In genomic region chr11:2839395-2839941, GRCh38 we compare ENCODE assay signal across 1 cellular context.
TF ChIP-seq lines count a peak whose summit lies in the region.

No MANE protein-coding gene starts in this region.

TF ChIP-seq in HepG2, 621 proteins besides CTCF, POLR2A, EP300 and RAD21 (continued from another document and continues in another):
- TF ChIP-seq CSRNP2 (CRISPR knock-in tag; conservative IDR thresholded peaks at IDR 0.05; ENCODE audit: low read depth) (no peak), NCOA5 (CRISPR knock-in tag; IDR thresholded peaks at IDR 0.05) (no peak), SMAD9 (CRISPR knock-in tag; IDR thresholded peaks at IDR 0.05) (no peak), MAFF (IDR thresholded peaks at IDR 0.05; ENCODE audit: low read depth, low read length) (no peak), ZHX2 (IDR thresholded peaks at IDR 0.05; ENCODE audit: low read depth) (no peak), ZHX2 (CRISPR knock-in tag; IDR thresholded peaks at IDR 0.05; ENCODE audit: borderline replicate concordance) (no peak), YEATS2 (CRISPR knock-in tag; IDR thresholded peaks at IDR 0.05; ENCODE audit: borderline replicate concordance) (no peak), ZNF543 (CRISPR knock-in tag; IDR thresholded peaks at IDR 0.05) (peak; percentile 61; the same call in 1 of the 2 replicates), RORA (CRISPR knock-in tag; IDR thresholded peaks at IDR 0.05) (no peak), ZNF446 (CRISPR knock-in tag; IDR thresholded peaks at IDR 0.05) (no peak), NFYB (CRISPR knock-in tag; IDR thresholded peaks at IDR 0.05) (no peak), STAG1 (CRISPR knock-in tag; IDR thresholded peaks at IDR 0.05) (no peak), PAWR (CRISPR knock-in tag; IDR thresholded peaks at IDR 0.05; ENCODE audit: borderline replicate concordance) (no peak), CREM (IDR thresholded peaks at IDR 0.05) (no peak), CREM (CRISPR knock-in tag; IDR thresholded peaks at IDR 0.05) (no peak), KMT2A (CRISPR knock-in tag; IDR thresholded peaks at IDR 0.05) (no peak), HDAC1 (CRISPR knock-in tag; IDR thresholded peaks at IDR 0.05) (no peak), ZNF17 (CRISPR knock-in tag; IDR thresholded peaks at IDR 0.05) (no peak), HNF4A (CRISPR knock-in tag; IDR thresholded peaks at IDR 0.05) (peak; percentile 56), ZNF550 (CRISPR knock-in tag; IDR thresholded peaks at IDR 0.05; ENCODE audit: borderline replicate concordance) (no peak), ZFX (CRISPR knock-in tag; IDR thresholded peaks at IDR 0.05; ENCODE audit: low read depth) (peak; percentile 26; the same call in 1 of the 2 replicates), SAFB2 (CRISPR knock-in tag; IDR thresholded peaks at IDR 0.05; ENCODE audit: borderline replicate concordance, low read depth) (no peak), ZNF850 (CRISPR knock-in tag; conservative IDR thresholded peaks at IDR 0.05) (no peak), SNRNP70 (IDR thresholded peaks at IDR 0.05; ENCODE audit: low read depth, low read length) (no peak), ZMAT3 (CRISPR knock-in tag; conservative IDR thresholded peaks at IDR 0.05) (no peak), ZNF792 (CRISPR knock-in tag; IDR thresholded peaks at IDR 0.05) (no peak), ZNF7 (CRISPR knock-in tag; IDR thresholded peaks at IDR 0.05) (no peak), ZNF530 (CRISPR knock-in tag; IDR thresholded peaks at IDR 0.05; ENCODE audit: low read depth) (no peak), SUZ12 (IDR thresholded peaks at IDR 0.05; ENCODE audit: low read depth, low read length) (no peak), ZNF329 (CRISPR knock-in tag; IDR thresholded peaks at IDR 0.05; ENCODE audit: low read depth) (no peak), ZFP82 (CRISPR knock-in tag; IDR thresholded peaks at IDR 0.05; ENCODE audit: borderline replicate concordance) (no peak), ZIK1 (CRISPR knock-in tag; IDR thresholded peaks at IDR 0.05; ENCODE audit: borderline replicate concordance, low read depth) (no peak), ZNF878 (CRISPR knock-in tag; IDR thresholded peaks at IDR 0.05) (peak; percentile 62; the same call in 1 of the 2 replicates), SP2 (CRISPR knock-in tag; IDR thresholded peaks at IDR 0.05) (no peak), GTF2F1 (IDR thresholded peaks at IDR 0.05; ENCODE audit: low read length) (no peak), SNAPC5 (CRISPR knock-in tag; IDR thresholded peaks at IDR 0.05; ENCODE audit: borderline replicate concordance) (no peak), ZFYVE20 (CRISPR knock-in tag; IDR thresholded peaks at IDR 0.05; ENCODE audit: borderline replicate concordance, low read depth) (no peak), REPIN1 (CRISPR knock-in tag; IDR thresholded peaks at IDR 0.05; ENCODE audit: borderline replicate concordance, low read depth) (no peak)
- TF ChIP-seq, protein P1, sequence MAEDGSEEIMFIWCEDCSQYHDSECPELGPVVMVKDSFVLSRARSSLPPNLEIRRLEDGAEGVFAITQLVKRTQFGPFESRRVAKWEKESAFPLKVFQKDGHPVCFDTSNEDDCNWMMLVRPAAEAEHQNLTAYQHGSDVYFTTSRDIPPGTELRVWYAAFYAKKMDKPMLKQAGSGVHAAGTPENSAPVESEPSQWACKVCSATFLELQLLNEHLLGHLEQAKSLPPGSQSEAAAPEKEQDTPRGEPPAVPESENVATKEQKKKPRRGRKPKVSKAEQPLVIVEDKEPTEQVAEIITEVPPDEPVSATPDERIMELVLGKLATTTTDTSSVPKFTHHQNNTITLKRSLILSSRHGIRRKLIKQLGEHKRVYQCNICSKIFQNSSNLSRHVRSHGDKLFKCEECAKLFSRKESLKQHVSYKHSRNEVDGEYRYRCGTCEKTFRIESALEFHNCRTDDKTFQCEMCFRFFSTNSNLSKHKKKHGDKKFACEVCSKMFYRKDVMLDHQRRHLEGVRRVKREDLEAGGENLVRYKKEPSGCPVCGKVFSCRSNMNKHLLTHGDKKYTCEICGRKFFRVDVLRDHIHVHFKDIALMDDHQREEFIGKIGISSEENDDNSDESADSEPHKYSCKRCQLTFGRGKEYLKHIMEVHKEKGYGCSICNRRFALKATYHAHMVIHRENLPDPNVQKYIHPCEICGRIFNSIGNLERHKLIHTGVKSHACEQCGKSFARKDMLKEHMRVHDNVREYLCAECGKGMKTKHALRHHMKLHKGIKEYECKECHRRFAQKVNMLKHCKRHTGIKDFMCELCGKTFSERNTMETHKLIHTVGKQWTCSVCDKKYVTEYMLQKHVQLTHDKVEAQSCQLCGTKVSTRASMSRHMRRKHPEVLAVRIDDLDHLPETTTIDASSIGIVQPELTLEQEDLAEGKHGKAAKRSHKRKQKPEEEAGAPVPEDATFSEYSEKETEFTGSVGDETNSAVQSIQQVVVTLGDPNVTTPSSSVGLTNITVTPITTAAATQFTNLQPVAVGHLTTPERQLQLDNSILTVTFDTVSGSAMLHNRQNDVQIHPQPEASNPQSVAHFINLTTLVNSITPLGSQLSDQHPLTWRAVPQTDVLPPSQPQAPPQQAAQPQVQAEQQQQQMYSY (CRISPR knock-in tag; IDR thresholded peaks at IDR 0.05): no peak
- TF ChIP-seq, protein P2, sequence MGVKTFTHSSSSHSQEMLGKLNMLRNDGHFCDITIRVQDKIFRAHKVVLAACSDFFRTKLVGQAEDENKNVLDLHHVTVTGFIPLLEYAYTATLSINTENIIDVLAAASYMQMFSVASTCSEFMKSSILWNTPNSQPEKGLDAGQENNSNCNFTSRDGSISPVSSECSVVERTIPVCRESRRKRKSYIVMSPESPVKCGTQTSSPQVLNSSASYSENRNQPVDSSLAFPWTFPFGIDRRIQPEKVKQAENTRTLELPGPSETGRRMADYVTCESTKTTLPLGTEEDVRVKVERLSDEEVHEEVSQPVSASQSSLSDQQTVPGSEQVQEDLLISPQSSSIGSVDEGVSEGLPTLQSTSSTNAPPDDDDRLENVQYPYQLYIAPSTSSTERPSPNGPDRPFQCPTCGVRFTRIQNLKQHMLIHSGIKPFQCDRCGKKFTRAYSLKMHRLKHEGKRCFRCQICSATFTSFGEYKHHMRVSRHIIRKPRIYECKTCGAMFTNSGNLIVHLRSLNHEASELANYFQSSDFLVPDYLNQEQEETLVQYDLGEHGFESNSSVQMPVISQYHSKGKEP (CRISPR knock-in tag; IDR thresholded peaks at IDR 0.05): no peak
- TF ChIP-seq, protein P3, sequence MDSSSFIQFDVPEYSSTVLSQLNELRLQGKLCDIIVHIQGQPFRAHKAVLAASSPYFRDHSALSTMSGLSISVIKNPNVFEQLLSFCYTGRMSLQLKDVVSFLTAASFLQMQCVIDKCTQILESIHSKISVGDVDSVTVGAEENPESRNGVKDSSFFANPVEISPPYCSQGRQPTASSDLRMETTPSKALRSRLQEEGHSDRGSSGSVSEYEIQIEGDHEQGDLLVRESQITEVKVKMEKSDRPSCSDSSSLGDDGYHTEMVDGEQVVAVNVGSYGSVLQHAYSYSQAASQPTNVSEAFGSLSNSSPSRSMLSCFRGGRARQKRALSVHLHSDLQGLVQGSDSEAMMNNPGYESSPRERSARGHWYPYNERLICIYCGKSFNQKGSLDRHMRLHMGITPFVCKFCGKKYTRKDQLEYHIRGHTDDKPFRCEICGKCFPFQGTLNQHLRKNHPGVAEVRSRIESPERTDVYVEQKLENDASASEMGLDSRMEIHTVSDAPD (CRISPR knock-in tag; IDR thresholded peaks at IDR 0.05): no peak
- TF ChIP-seq, protein P4, sequence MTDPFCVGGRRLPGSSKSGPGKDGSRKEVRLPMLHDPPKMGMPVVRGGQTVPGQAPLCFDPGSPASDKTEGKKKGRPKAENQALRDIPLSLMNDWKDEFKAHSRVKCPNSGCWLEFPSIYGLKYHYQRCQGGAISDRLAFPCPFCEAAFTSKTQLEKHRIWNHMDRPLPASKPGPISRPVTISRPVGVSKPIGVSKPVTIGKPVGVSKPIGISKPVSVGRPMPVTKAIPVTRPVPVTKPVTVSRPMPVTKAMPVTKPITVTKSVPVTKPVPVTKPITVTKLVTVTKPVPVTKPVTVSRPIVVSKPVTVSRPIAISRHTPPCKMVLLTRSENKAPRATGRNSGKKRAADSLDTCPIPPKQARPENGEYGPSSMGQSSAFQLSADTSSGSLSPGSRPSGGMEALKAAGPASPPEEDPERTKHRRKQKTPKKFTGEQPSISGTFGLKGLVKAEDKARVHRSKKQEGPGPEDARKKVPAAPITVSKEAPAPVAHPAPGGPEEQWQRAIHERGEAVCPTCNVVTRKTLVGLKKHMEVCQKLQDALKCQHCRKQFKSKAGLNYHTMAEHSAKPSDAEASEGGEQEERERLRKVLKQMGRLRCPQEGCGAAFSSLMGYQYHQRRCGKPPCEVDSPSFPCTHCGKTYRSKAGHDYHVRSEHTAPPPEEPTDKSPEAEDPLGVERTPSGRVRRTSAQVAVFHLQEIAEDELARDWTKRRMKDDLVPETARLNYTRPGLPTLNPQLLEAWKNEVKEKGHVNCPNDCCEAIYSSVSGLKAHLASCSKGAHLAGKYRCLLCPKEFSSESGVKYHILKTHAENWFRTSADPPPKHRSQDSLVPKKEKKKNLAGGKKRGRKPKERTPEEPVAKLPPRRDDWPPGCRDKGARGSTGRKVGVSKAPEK (CRISPR knock-in tag; IDR thresholded peaks at IDR 0.05; ENCODE audit: borderline replicate concordance): no peak
- TF ChIP-seq, protein P5, sequence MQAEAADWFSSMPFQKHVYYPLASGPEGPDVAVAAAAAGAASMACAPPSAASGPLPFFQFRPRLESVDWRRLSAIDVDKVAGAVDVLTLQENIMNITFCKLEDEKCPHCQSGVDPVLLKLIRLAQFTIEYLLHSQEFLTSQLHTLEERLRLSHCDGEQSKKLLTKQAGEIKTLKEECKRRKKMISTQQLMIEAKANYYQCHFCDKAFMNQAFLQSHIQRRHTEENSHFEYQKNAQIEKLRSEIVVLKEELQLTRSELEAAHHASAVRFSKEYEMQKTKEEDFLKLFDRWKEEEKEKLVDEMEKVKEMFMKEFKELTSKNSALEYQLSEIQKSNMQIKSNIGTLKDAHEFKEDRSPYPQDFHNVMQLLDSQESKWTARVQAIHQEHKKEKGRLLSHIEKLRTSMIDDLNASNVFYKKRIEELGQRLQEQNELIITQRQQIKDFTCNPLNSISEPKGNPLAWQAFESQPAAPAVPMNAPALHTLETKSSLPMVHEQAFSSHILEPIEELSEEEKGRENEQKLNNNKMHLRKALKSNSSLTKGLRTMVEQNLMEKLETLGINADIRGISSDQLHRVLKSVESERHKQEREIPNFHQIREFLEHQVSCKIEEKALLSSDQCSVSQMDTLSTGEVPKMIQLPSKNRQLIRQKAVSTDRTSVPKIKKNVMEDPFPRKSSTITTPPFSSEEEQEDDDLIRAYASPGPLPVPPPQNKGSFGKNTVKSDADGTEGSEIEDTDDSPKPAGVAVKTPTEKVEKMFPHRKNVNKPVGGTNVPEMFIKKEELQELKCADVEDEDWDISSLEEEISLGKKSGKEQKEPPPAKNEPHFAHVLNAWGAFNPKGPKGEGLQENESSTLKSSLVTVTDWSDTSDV (CRISPR knock-in tag; IDR thresholded peaks at IDR 0.05): no peak
- TF ChIP-seq, protein P6, sequence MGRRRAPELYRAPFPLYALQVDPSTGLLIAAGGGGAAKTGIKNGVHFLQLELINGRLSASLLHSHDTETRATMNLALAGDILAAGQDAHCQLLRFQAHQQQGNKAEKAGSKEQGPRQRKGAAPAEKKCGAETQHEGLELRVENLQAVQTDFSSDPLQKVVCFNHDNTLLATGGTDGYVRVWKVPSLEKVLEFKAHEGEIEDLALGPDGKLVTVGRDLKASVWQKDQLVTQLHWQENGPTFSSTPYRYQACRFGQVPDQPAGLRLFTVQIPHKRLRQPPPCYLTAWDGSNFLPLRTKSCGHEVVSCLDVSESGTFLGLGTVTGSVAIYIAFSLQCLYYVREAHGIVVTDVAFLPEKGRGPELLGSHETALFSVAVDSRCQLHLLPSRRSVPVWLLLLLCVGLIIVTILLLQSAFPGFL (CRISPR knock-in tag; IDR thresholded peaks at IDR 0.05): no peak
